12 cellular contexts compared by ENCODE assay signal in the genomic region with DNA sequence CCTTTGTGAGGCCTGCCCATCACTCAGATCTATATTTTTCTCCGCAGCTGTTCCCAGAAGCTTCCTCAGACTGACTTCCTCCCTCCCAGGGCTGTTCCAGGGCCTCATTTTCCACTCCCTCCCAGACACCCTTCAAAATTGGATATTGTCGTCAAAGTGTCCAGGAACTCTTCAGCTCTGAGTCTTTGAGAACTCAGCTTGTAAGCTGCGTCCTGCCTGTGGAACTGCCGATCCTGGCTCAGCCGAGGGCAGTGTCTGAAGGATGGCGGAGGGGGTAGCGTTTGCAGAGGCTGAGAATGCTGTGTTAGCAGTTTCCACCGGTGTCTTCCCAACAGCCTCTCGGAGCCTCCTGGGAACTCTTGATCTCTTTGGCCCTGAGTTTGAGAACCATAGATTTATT. TPM values are rescaled to one million over a fixed set of nuclear protein-coding genes. Genes with fewer than 3 reads are reported as not detected.
DNase-seq lines count a peak whose midpoint lies in the region; ATAC-seq and TF ChIP-seq lines count a peak whose summit lies in the region.
"Had no signal": no experiment of that assay in that cellular context is flagged by ENCODE, and none has a peak within 500 bp of the region (broad histone marks: within the 10 kb centered on the region; RNA-seq: fewer than 3 reads in every experiment).

No MANE protein-coding gene starts in this region.

- no peak overlapping the region for H3K4me3 ChIP-seq in CD8-positive, alpha-beta memory T cell (ENCODE audit: low read length)
- H3K4me3 ChIP-seq in heart left ventricle: peak overlapping the region in 1 of 12 donors; percentile 20
- H3K4me3 ChIP-seq: lower lobe of right lung, upper lobe of left lung had no signal

- no peak overlapping the region for H3K27ac ChIP-seq in CD8-positive, alpha-beta memory T cell (ENCODE audit: low read depth, low read length)
- peak overlapping the region; percentile 36 to 73 (median 50) for H3K27ac ChIP-seq in heart left ventricle
- H3K27ac ChIP-seq: lower lobe of right lung had no signal

- no peak for DNase-seq in CD8-positive, alpha-beta memory T cell
- DNase-seq in activated T-helper 2 cell treated with anti-CD3 and anti-CD28 coated beads, Interferon-gamma antibody, Interleukin-2, Interleukin-4, amounts not matched to agents 10 μg/mL and 5 μg/mL and 100 μg/mL, durations not matched to agents 14 hours and 24 hours and 36 hours (ENCODE audit: low spot score): no peak
- peak in 3 of 5 donors; percentile 45 to 51 (median 50) for DNase-seq in heart left ventricle
- DNase-seq in retina: peak; percentile 48
- DNase-seq in DMS53 treated with DMSO at 0.1 percent for 48 hours (lab: John Stamatoyannopoulos, UW; ENCODE audit: unreplicated experiment): no peak
- DNase-seq in NCI-H1930 (lab: John Stamatoyannopoulos, UW): no peak
- DNase-seq in mesenteric fat pad (ENCODE audit: low spot score): no peak
- DNase-seq: lower lobe of right lung; stimulated activated CD4-positive, alpha-beta T cell treated with anti-CD3 and anti-CD28 coated beads, Interleukin-2, amount 100 ng/mL, for 24 hours; T-helper 9 cell; upper lobe of left lung had no signal

- intact Hi-C loops in activated T-helper 2 cell treated with anti-CD3 and anti-CD28 coated beads, Interferon-gamma antibody, Interleukin-2, Interleukin-4, amounts not matched to agents 10 μg/mL and 5 μg/mL and 100 μg/mL, durations not matched to agents 14 hours and 24 hours and 36 hours (cut with micrococcal nuclease): no loop called here
- intact Hi-C loops in heart left ventricle (cut with DNase I): loop anchor here in 1 of 10 donors (2.0 kb wide), 1 partner anchor 23 kb away; no protein-coding TSS in a partner anchor

- H3K36me3 Mint-ChIP-seq in CD8-positive, alpha-beta memory T cell: peaks cover 11 to 45% (median 17%) of the 10 kb centered on the region in 3 donors
- H3K36me3 Mint-ChIP-seq in activated T-helper 2 cell treated with anti-CD3 and anti-CD28 coated beads, Interferon-gamma antibody, Interleukin-2, Interleukin-4, amounts not matched to agents 10 μg/mL and 5 μg/mL and 100 μg/mL, durations not matched to agents 14 hours and 24 hours and 36 hours (ENCODE audit: low read depth): peaks cover 55% of the 10 kb centered on the region

- no peaks in the 10 kb centered on the region for H3K27me3 Mint-ChIP-seq in CD8-positive, alpha-beta memory T cell
- no peaks in the 10 kb centered on the region for H3K27me3 Mint-ChIP-seq in activated T-helper 2 cell treated with anti-CD3 and anti-CD28 coated beads, Interferon-gamma antibody, Interleukin-2, Interleukin-4, amounts not matched to agents 10 μg/mL and 5 μg/mL and 100 μg/mL, durations not matched to agents 14 hours and 24 hours and 36 hours (ENCODE audit: low read depth)

- no peak for TF ChIP-seq CTCF in heart left ventricle (IDR thresholded peaks at IDR 0.05)

- no peaks in the 10 kb centered on the region for H3K9me3 ChIP-seq in CD8-positive, alpha-beta memory T cell (ENCODE audit: low read length)
- H3K9me3 ChIP-seq in heart left ventricle: peaks cover 0 to 8% (median 0%) of the 10 kb centered on the region in 12 donors
- H3K9me3 ChIP-seq: lower lobe of right lung, upper lobe of left lung had no signal

- no peaks in the 10 kb centered on the region for H3K9me3 Mint-ChIP-seq in CD8-positive, alpha-beta memory T cell
- H3K9me3 Mint-ChIP-seq in activated T-helper 2 cell treated with anti-CD3 and anti-CD28 coated beads, Interferon-gamma antibody, Interleukin-2, Interleukin-4, amounts not matched to agents 10 μg/mL and 5 μg/mL and 100 μg/mL, durations not matched to agents 14 hours and 24 hours and 36 hours: no peaks in the 10 kb centered on the region

- H3K27me3 ChIP-seq in CD8-positive, alpha-beta memory T cell (ENCODE audit: insufficient read depth, low read length, poor library complexity, severe bottlenecking): no peaks in the 10 kb centered on the region
- H3K27me3 ChIP-seq in heart left ventricle: no peaks in the 10 kb centered on the region
- H3K27me3 ChIP-seq: upper lobe of left lung had no signal

- H3K4me3 Mint-ChIP-seq in CD8-positive, alpha-beta memory T cell: peak overlapping the region in 1 of 7 donors; percentile 29
- H3K4me3 Mint-ChIP-seq in activated T-helper 2 cell treated with anti-CD3 and anti-CD28 coated beads, Interferon-gamma antibody, Interleukin-2, Interleukin-4, amounts not matched to agents 10 μg/mL and 5 μg/mL and 100 μg/mL, durations not matched to agents 14 hours and 24 hours and 36 hours (ENCODE audit: low read depth): no peak overlapping the region

- 38 to 51% (median 41%) methylated on average over 9 of the region's 9 CpGs for WGBS in heart left ventricle, 4 donors

- TF ChIP-seq POLR2A in heart left ventricle (IDR thresholded peaks at IDR 0.05): no peak

- H3K4me1 ChIP-seq in CD8-positive, alpha-beta memory T cell (ENCODE audit: insufficient read depth, low read length): peaks cover 93% of the 10 kb centered on the region
- peaks cover 17 to 70% (median 51%) of the 10 kb centered on the region in 12 donors for H3K4me1 ChIP-seq in heart left ventricle

- peak overlapping the region in 7 of 8 donors; percentile 39 to 100 (median 81) for H3K27ac Mint-ChIP-seq in CD8-positive, alpha-beta memory T cell
- H3K27ac Mint-ChIP-seq in activated T-helper 2 cell treated with anti-CD3 and anti-CD28 coated beads, Interferon-gamma antibody, Interleukin-2, Interleukin-4, amounts not matched to agents 10 μg/mL and 5 μg/mL and 100 μg/mL, durations not matched to agents 14 hours and 24 hours and 36 hours: peak overlapping the region; percentile 21

- peaks cover 6% of the 10 kb centered on the region for H3K36me3 ChIP-seq in CD8-positive, alpha-beta memory T cell (ENCODE audit: insufficient read depth, low read length)
- peaks cover 0 to 20% (median 0%) of the 10 kb centered on the region in 9 donors for H3K36me3 ChIP-seq in heart left ventricle

- CTCF ChIA-PET in CD8-positive, alpha-beta memory T cell (lab: Charles Lee): interaction anchor here (1.4 to 2.9 kb wide), 4 partner anchors 11 to 42 kb away, joined by 3 to 11 read pairs (median 8); no protein-coding TSS in a partner anchor

- H3K4me1 Mint-ChIP-seq in CD8-positive, alpha-beta memory T cell: peaks cover 90 to 98% (median 93%) of the 10 kb centered on the region in 3 donors
- peaks cover 77% of the 10 kb centered on the region for H3K4me1 Mint-ChIP-seq in activated T-helper 2 cell treated with anti-CD3 and anti-CD28 coated beads, Interferon-gamma antibody, Interleukin-2, Interleukin-4, amounts not matched to agents 10 μg/mL and 5 μg/mL and 100 μg/mL, durations not matched to agents 14 hours and 24 hours and 36 hours (ENCODE audit: low read depth)

- POLR2A ChIA-PET in CD8-positive, alpha-beta memory T cell (lab: Charles Lee): interaction anchor here (1.4 kb wide), 1 partner anchor 24 kb away, joined by 7 read pairs; no protein-coding TSS in a partner anchor

- ATAC-seq in heart left ventricle (peak; percentile 45 to 79 (median 53)), GM21360 (IDR thresholded peaks at IDR 0.05; ENCODE audit: unreplicated experiment) (no peak)
- ATAC-seq: lower lobe of right lung had no signal

RNA-seq across cellular contexts. Expression of gene NCK2, which starts 27.1 kb away (rescaled TPM):
- 10 to 100 TPM; 72.4 to 76.1 TPM for total RNA-seq in CD8-positive, alpha-beta memory T cell
- polyA plus RNA-seq in CD8-positive, alpha-beta memory T cell: 77.9 TPM
- total RNA-seq in activated T-helper 2 cell treated with anti-CD3 and anti-CD28 coated beads, Interferon-gamma antibody, Interleukin-2, Interleukin-4, amounts not matched to agents 10 μg/mL and 5 μg/mL and 100 μg/mL, durations not matched to agents 14 hours and 24 hours and 36 hours: 72.4 and 73.9 TPM in 2 replicates
- 10 to 100 TPM; 28.4 to 54.2 (median 35.0) TPM for total RNA-seq in heart left ventricle
- 10 to 100 TPM; 22.6 to 23.9 TPM for polyA plus RNA-seq in heart left ventricle
- total RNA-seq in mesenteric fat pad: 39.7 TPM

Comparison
In these comparisons a context has a peak if more than half of its experiments do, and no peak if none do; other contexts are left out.
1. DNase-seq: peak in heart left ventricle (3 of 5) and retina (single experiment); none in CD8-positive, alpha-beta memory T cell (0 of 5), activated T-helper 2 cell treated with anti-CD3 and anti-CD28 coated beads, Interferon-gamma antibody, Interleukin-2, Interleukin-4, amounts not matched to agents 10 μg/mL and 5 μg/mL and 100 μg/mL, durations not matched to agents 14 hours and 24 hours and 36 hours (single experiment), DMS53 treated with DMSO at 0.1 percent for 48 hours (single experiment), NCI-H1930 (0 of 2) and mesenteric fat pad (single experiment).